12 cellular contexts compared by ENCODE assay signal in the genomic region with DNA sequence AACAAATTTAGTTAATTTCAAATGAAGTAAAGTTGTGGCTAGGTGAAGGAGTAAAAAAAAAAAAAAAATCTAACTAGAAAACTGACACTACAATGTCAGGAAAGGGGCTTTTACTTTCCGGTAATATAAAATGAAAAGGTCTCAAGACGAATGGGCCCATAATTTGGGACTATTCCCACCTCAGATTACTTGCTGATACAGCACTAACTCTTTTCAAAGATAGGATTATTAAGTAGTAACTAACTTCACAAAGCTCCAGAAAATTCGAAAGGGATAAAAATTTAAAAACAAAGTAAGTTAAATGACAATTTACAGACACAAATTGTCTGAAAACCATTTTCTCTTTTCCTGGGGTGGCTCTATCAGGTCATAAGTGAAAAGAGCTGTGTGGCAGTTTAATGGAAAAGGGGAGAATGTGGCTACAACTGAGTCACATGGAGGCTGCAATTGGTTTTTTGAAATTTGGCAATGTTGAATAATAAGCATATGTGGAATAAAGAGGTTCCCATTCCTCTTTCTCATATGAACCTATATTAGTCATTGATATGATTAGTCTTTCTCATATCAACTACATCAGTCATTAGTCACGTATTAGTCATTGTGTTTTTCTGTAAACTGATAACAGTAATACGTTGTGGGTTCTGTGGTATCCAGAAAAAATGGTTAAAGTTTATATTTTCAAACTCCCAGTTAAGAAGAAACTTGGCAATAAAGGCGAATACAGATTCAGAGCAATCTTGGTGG.
DNase-seq lines count a peak whose midpoint lies in the region; ATAC-seq and TF ChIP-seq lines count a peak whose summit lies in the region.
"Had no signal": no experiment of that assay in that cellular context is flagged by ENCODE, and none has a peak within 500 bp of the region (broad histone marks: within the 10 kb centered on the region; RNA-seq: fewer than 3 reads in every experiment).

No MANE protein-coding gene starts in this region.

- peak overlapping the region; percentile 63 for H3K27ac Mint-ChIP-seq in activated T-cell treated with anti-CD3 and anti-CD28 coated beads, Interleukin-2, amount 50 U/mL, for 72 hours
- H3K27ac Mint-ChIP-seq in activated T-cell treated with anti-CD3 and anti-CD28 coated beads, Interleukin-2, amount 50 U/mL, for 24 hours = no peak overlapping the region
- H3K27ac Mint-ChIP-seq: memory B cell had no signal

- ATAC-seq in activated T-cell treated with anti-CD3 and anti-CD28 coated beads, Interleukin-2, amount 50 U/mL, for 72 hours (replicated peaks in 1 of 2) = peak; percentile 56 to 62
- no peak for ATAC-seq in gastroesophageal sphincter

- TF ChIP-seq POLR2A in gastroesophageal sphincter (IDR thresholded peaks at IDR 0.05) (no peak), prostate gland (IDR thresholded peaks at IDR 0.05) (no peak)

- TF ChIP-seq EP300 in gastroesophageal sphincter (IDR thresholded peaks at IDR 0.05) = no peak

- H3K27ac ChIP-seq in gastroesophageal sphincter (peak overlapping the region in 1 of 4 donors; percentile 26), prostate gland (no peak overlapping the region)

- H3K9me3 ChIP-seq in gastroesophageal sphincter = no peaks in the 10 kb centered on the region
- no peaks in the 10 kb centered on the region for H3K9me3 ChIP-seq in prostate gland

- TF ChIP-seq CTCF in gastroesophageal sphincter (IDR thresholded peaks at IDR 0.05) = no peak
- TF ChIP-seq CTCF in prostate gland (IDR thresholded peaks at IDR 0.05) = no peak

- peaks cover 14% of the 10 kb centered on the region for H3K27me3 Mint-ChIP-seq in activated T-cell treated with anti-CD3 and anti-CD28 coated beads, Interleukin-2, amount 50 U/mL, for 72 hours (ENCODE audit: low read depth)
- peaks cover 13% of the 10 kb centered on the region for H3K27me3 Mint-ChIP-seq in activated T-cell treated with anti-CD3 and anti-CD28 coated beads, Interleukin-2, amount 50 U/mL, for 24 hours

- no peaks in the 10 kb centered on the region for H3K36me3 Mint-ChIP-seq in activated T-cell treated with anti-CD3 and anti-CD28 coated beads, Interleukin-2, amount 50 U/mL, for 72 hours (ENCODE audit: insufficient read depth in 2 of 2)
- H3K36me3 Mint-ChIP-seq in activated T-cell treated with anti-CD3 and anti-CD28 coated beads, Interleukin-2, amount 50 U/mL, for 24 hours (ENCODE audit: low read depth) = no peaks in the 10 kb centered on the region
- H3K36me3 Mint-ChIP-seq: memory B cell had no signal

- peaks cover 0 to 51% (median 0%) of the 10 kb centered on the region in 3 donors for H3K4me1 ChIP-seq in gastroesophageal sphincter
- H3K4me1 ChIP-seq in prostate gland (replicated peaks) = no peaks in the 10 kb centered on the region

- H3K36me3 ChIP-seq in gastroesophageal sphincter = no peaks in the 10 kb centered on the region
- H3K36me3 ChIP-seq in prostate gland = no peaks in the 10 kb centered on the region

- H3K4me1 Mint-ChIP-seq in activated T-cell treated with anti-CD3 and anti-CD28 coated beads, Interleukin-2, amount 50 U/mL, for 72 hours (ENCODE audit: low read depth) = peaks cover 10% of the 10 kb centered on the region
- peaks cover 10% of the 10 kb centered on the region for H3K4me1 Mint-ChIP-seq in activated T-cell treated with anti-CD3 and anti-CD28 coated beads, Interleukin-2, amount 50 U/mL, for 24 hours (ENCODE audit: low read depth)
- H3K4me1 Mint-ChIP-seq: memory B cell had no signal

- WGBS in gastroesophageal sphincter (ENCODE audit: low coverage in 1 of 2), 2 donors = 49 to 76% methylated on average over 5 to 6 of the region's 6 CpGs
- WGBS in prostate gland = 75% methylated on average over 6 of the region's 6 CpGs

- H3K4me3 ChIP-seq in gastroesophageal sphincter = no peak overlapping the region
- H3K4me3 ChIP-seq in prostate gland = no peak overlapping the region

- no peak overlapping the region for H3K4me3 Mint-ChIP-seq in activated T-cell treated with anti-CD3 and anti-CD28 coated beads, Interleukin-2, amount 50 U/mL, for 72 hours
- H3K4me3 Mint-ChIP-seq in activated T-cell treated with anti-CD3 and anti-CD28 coated beads, Interleukin-2, amount 50 U/mL, for 24 hours = no peak overlapping the region
- H3K4me3 Mint-ChIP-seq: memory B cell had no signal

- intact Hi-C loops in prostate gland (cut with DNase I) = no loop called here

- no peaks in the 10 kb centered on the region for H3K9me3 Mint-ChIP-seq in activated T-cell treated with anti-CD3 and anti-CD28 coated beads, Interleukin-2, amount 50 U/mL, for 72 hours
- H3K9me3 Mint-ChIP-seq in activated T-cell treated with anti-CD3 and anti-CD28 coated beads, Interleukin-2, amount 50 U/mL, for 24 hours = no peaks in the 10 kb centered on the region
- H3K9me3 Mint-ChIP-seq: memory B cell had no signal

- no peak for DNase-seq in activated T-cell treated with anti-CD3 and anti-CD28 coated beads, Interleukin-2, amount 50 U/mL, for 72 hours
- DNase-seq in activated T-cell treated with anti-CD3 and anti-CD28 coated beads, Interleukin-2, amount 50 U/mL, for 24 hours = no peak
- peak; percentile 17 for DNase-seq in HPDE6-E6E7 (ENCODE audit: extremely low spot score)
- DNase-seq in dedifferentiated amniotic fluid mesenchymal stem cell (ENCODE audit: extremely low spot score) = peak; percentile 50
- peak; percentile 40 for DNase-seq in stromal cell of bone marrow (ENCODE audit: low read depth)
- DNase-seq in prostate gland (ENCODE audit: low spot score) = no peak
- DNase-seq in stimulated activated CD4-positive, alpha-beta T cell treated with anti-CD3 and anti-CD28 coated beads, Interleukin-15, amount 100 ng/mL, for 24 hours = no peak
- DNase-seq: activated T-cell treated with anti-CD3 and anti-CD28 coated beads, Interleukin-2, amount 50 U/mL, for 1 hour; NCI-H2081 treated with DMSO at 0.1 percent for 48 hours; stimulated activated CD4-positive, alpha-beta T cell treated with anti-CD3 and anti-CD28 coated beads, Interleukin-12 subunit alpha, Interleukin-12 subunit beta, amount 100 ng/mL, for 4 hours had no signal

- H3K27me3 ChIP-seq in gastroesophageal sphincter (no peaks in the 10 kb centered on the region), prostate gland (replicated peaks; ENCODE audit: insufficient read depth) (no peaks in the 10 kb centered on the region)

Comparison
In these comparisons a context has a peak if more than half of its experiments do, and no peak if none do; other contexts are left out.
1. DNase-seq: peak in HPDE6-E6E7 (single experiment), dedifferentiated amniotic fluid mesenchymal stem cell (single experiment) and stromal cell of bone marrow (single experiment); none in activated T-cell treated with anti-CD3 and anti-CD28 coated beads, Interleukin-2, amount 50 U/mL, for 72 hours (0 of 2), activated T-cell treated with anti-CD3 and anti-CD28 coated beads, Interleukin-2, amount 50 U/mL, for 24 hours (single experiment), prostate gland (single experiment) and stimulated activated CD4-positive, alpha-beta T cell treated with anti-CD3 and anti-CD28 coated beads, Interleukin-15, amount 100 ng/mL, for 24 hours (single experiment).